1 cellular context compared by ENCODE assay signal in the genomic region with DNA sequence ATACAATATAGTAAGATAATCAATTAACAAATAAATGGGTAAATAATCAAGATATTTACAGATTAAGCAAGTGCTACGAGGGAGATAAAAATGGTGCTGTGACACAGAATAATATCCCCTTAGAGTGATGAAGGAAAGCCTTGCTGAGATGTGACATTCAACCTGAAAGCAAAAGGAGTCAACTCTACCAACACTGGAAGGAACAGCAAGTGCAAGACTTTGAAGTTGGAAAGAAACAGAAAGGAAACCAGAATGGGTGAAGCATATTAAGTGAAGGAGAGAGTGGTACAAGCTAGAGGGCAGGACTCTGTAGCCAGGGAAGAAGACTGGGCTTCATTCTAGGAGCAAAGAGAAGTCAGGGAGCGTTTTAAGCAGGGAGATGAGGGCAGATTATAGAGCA.
TF ChIP-seq lines count a peak whose summit lies in the region.

No MANE protein-coding gene starts in this region.

TF ChIP-seq in IMR-90, 13 proteins besides CTCF, POLR2A, EP300 and RAD21:
- TF ChIP-seq, protein P1, sequence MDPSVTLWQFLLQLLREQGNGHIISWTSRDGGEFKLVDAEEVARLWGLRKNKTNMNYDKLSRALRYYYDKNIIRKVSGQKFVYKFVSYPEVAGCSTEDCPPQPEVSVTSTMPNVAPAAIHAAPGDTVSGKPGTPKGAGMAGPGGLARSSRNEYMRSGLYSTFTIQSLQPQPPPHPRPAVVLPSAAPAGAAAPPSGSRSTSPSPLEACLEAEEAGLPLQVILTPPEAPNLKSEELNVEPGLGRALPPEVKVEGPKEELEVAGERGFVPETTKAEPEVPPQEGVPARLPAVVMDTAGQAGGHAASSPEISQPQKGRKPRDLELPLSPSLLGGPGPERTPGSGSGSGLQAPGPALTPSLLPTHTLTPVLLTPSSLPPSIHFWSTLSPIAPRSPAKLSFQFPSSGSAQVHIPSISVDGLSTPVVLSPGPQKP (IDR thresholded peaks at IDR 0.05; ENCODE audit: borderline replicate concordance, low read depth, low read length) = no peak
- TF ChIP-seq RFX5 (IDR thresholded peaks at IDR 0.05; ENCODE audit: low read depth, low read length) (no peak), MAZ (IDR thresholded peaks at IDR 0.05; ENCODE audit: borderline replicate concordance, low read depth, low read length) (no peak), CEBPB (IDR thresholded peaks at IDR 0.05; ENCODE audit: low read depth, low read length) (no peak), SMC3 (IDR thresholded peaks at IDR 0.05; ENCODE audit: low read depth, low read length) (no peak), NFE2L2 (IDR thresholded peaks at IDR 0.05; ENCODE audit: low read depth, low read length) (no peak), BHLHE40 (IDR thresholded peaks at IDR 0.05; ENCODE audit: low read depth, low read length) (no peak), USF2 (IDR thresholded peaks at IDR 0.05; ENCODE audit: low read depth, low read length) (no peak), CHD1 (IDR thresholded peaks at IDR 0.05; ENCODE audit: low read depth, low read length) (no peak), MXI1 (IDR thresholded peaks at IDR 0.05; ENCODE audit: borderline replicate concordance, low read depth, low read length) (no peak), RCOR1 (IDR thresholded peaks at IDR 0.05; ENCODE audit: insufficient replicate concordance, low read length) (no peak), FOS (IDR thresholded peaks at IDR 0.05; ENCODE audit: low read depth, low read length) (no peak), MAFK (IDR thresholded peaks at IDR 0.05; ENCODE audit: low read depth, low read length) (no peak)
